ENCODE assay signal across 1 cellular context in genomic region chr5:171966964-171967363, GRCh38.
TF ChIP-seq lines count a peak whose summit lies in the region.

No MANE protein-coding gene starts in this region.

TF ChIP-seq in HEK293, 187 proteins besides CTCF, POLR2A, EP300 and RAD21 (continued from another document):
- no peak for TF ChIP-seq ZBTB10 (tag by site-specific recombination; IDR thresholded peaks at IDR 0.05)
